In genomic region chr4:63851496-63851895, GRCh38 we compare ENCODE assay signal across 11 cellular contexts.
"Had no signal": no experiment of that assay in that cellular context is flagged by ENCODE, and none has a peak within 500 bp of the region (broad histone marks: within the 10 kb centered on the region; RNA-seq: fewer than 3 reads in every experiment).

No MANE protein-coding gene starts in this region.

- H3K27ac ChIP-seq: GM23248 had no signal

- FAIRE-seq: H1, H54 had no signal

- H3K4me3 ChIP-seq: GM23248, GM23338, HAP-1 had no signal

- H3K9me3 ChIP-seq: HAP-1 had no signal

- ATAC-seq: GM23338, HCT116 had no signal

- H3K4me1 ChIP-seq: HAP-1 had no signal

- DNase-seq: GM23248, GOT3, H7, H9, HCEC 1CT, HFFc6 had no signal

- H3K9ac ChIP-seq: GM23248 had no signal

- H2AFZ ChIP-seq: GM23248, GM23338 had no signal

- H3K4me2 ChIP-seq: GM23338 had no signal

- H3K36me3 ChIP-seq: HAP-1 had no signal
